In the genomic region with DNA sequence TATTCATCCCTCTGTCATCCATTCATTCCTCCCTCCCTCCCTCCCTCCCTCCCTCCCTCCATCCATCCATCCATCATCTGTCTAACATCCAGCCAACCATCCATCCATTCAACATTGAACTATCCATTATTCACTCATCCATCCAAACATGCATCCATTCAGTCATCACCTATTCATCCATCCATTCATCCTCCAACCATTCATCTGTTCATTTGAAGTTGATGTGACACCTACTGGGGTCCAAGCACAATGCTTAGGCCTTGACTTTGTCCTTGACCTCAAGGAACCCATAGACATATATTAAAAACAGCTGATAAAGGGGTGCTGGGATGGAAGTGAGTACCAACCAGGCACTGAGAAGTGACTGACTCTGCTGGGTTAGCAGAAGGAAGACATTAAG, we compare ENCODE assay signal across 19 cellular contexts. TPM values are rescaled to one million over a fixed set of nuclear protein-coding genes. Genes with fewer than 3 reads are reported as not detected.
DNase-seq lines count a peak whose midpoint lies in the region; ATAC-seq, FAIRE-seq and TF ChIP-seq lines count a peak whose summit lies in the region.
"Had no signal": no experiment of that assay in that cellular context is flagged by ENCODE, and none has a peak within 500 bp of the region (broad histone marks: within the 10 kb centered on the region; RNA-seq: fewer than 3 reads in every experiment).

No MANE protein-coding gene starts in this region.

- H3K9me3 ChIP-seq in CD4-positive, alpha-beta T cell (ENCODE audit: control insufficient read depth, low read length): no peaks in the 10 kb centered on the region
- no peaks in the 10 kb centered on the region for H3K9me3 ChIP-seq in Karpas-422 (ENCODE audit: low read length)
- no peaks in the 10 kb centered on the region for H3K9me3 ChIP-seq in H1 (ENCODE audit: insufficient read depth in 2 of 2, low read depth in 1 of 2, low read length in 1 of 2)
- H3K9me3 ChIP-seq: SK-N-SH had no signal

- no peak overlapping the region for H3K4ac ChIP-seq in H1 (replicated peaks; ENCODE audit: insufficient read length, low read depth, low read length)

- TF ChIP-seq CTCF in CD4-positive, alpha-beta T cell (IDR thresholded peaks at IDR 0.05): no peak
- TF ChIP-seq CTCF in H1 (IDR thresholded peaks at IDR 0.05; ENCODE audit: control extremely low read depth in 1 of 3, insufficient read depth in 1 of 3, low read depth in 1 of 3, low read length in 3 of 3): no peak

- H3K4me2 ChIP-seq in Karpas-422 (ENCODE audit: low read depth, low read length, poor library complexity, severe bottlenecking) (no peak overlapping the region), H1 (ENCODE audit: insufficient read depth in 1 of 2, low read depth in 2 of 2, low read length in 2 of 2) (no peak overlapping the region)
- H3K4me2 ChIP-seq: KMS-11, SK-N-SH had no signal

- no peak for TF ChIP-seq POLR2A in H1 (IDR thresholded peaks at IDR 0.05; ENCODE audit: control extremely low read depth in 1 of 2, low read depth in 2 of 2, low read length in 2 of 2)

- H2BK15ac ChIP-seq in H1 (ENCODE audit: low read length): no peak overlapping the region

- no peaks in the 10 kb centered on the region for H3K9me2 ChIP-seq in Karpas-422 (replicated peaks; ENCODE audit: insufficient read depth, low read length)
- H3K9me2 ChIP-seq: SK-N-SH had no signal

- peak overlapping the region; percentile 0 for H3K27ac Mint-ChIP-seq in CD4-positive, alpha-beta T cell
- peak overlapping the region; percentile 64 for H3K27ac Mint-ChIP-seq in stimulated activated memory B cell treated with anti-CD40 and anti-IgM and Interleukin-4, amounts not matched to agents 10 μg/mL and 1 μg/mL and 100 μg/mL, for 72 hours
- H3K27ac Mint-ChIP-seq: CD14-positive monocyte had no signal

- no peak overlapping the region for H3K4me3 Mint-ChIP-seq in CD4-positive, alpha-beta T cell
- H3K4me3 Mint-ChIP-seq in stimulated activated memory B cell treated with anti-CD40 and anti-IgM and Interleukin-4, amounts not matched to agents 10 μg/mL and 1 μg/mL and 100 μg/mL, for 72 hours: no peak overlapping the region
- H3K4me3 Mint-ChIP-seq: CD14-positive monocyte had no signal

- H3K23ac ChIP-seq in H1 (ENCODE audit: insufficient read length): no peak overlapping the region

- no peak overlapping the region for H3K27ac ChIP-seq in CD4-positive, alpha-beta T cell (ENCODE audit: low read depth, low read length)
- peak overlapping the region; percentile 82 for H3K27ac ChIP-seq in Karpas-422 (ENCODE audit: low read length)
- no peak overlapping the region for H3K27ac ChIP-seq in H1 (ENCODE audit: low read depth, low read length)
- H3K27ac ChIP-seq: KMS-11 had no signal

- H3K4me1 ChIP-seq in Karpas-422 (ENCODE audit: low read length) (peaks cover 43% of the 10 kb centered on the region), H1 (replicated peaks in 1 of 4; ENCODE audit: control insufficient read depth in 3 of 4, insufficient read depth in 4 of 4, low read length in 3 of 4) (peaks cover 0 to 14% (median 2%) of the 10 kb centered on the region in 4 experiments; a peak in 3 of 7 replicates)

- H3K9me3 Mint-ChIP-seq in CD4-positive, alpha-beta T cell: no peaks in the 10 kb centered on the region
- peaks cover 3% of the 10 kb centered on the region for H3K9me3 Mint-ChIP-seq in stimulated activated memory B cell treated with anti-CD40 and anti-IgM and Interleukin-4, amounts not matched to agents 10 μg/mL and 1 μg/mL and 100 μg/mL, for 72 hours
- H3K9me3 Mint-ChIP-seq: CD14-positive monocyte had no signal

- intact Hi-C loops in CD4-positive, alpha-beta T cell (cut with DNase I, micrococcal nuclease): no loop called here

- H2BK20ac ChIP-seq in H1 (ENCODE audit: low read length): no peak overlapping the region

- no peak overlapping the region for H4K8ac ChIP-seq in H1 (ENCODE audit: extremely low read depth, insufficient read depth, low read length)

- H3K56ac ChIP-seq in H1 (replicated peaks; ENCODE audit: insufficient read length, low read depth, low read length): no peak overlapping the region

- H3K9ac ChIP-seq in Karpas-422 (ENCODE audit: low read length): no peak overlapping the region
- no peak overlapping the region for H3K9ac ChIP-seq in H1 (replicated peaks in 1 of 4; ENCODE audit: extremely low read depth in 1 of 4, low read depth in 3 of 4, low read length in 3 of 4)
- H3K9ac ChIP-seq: KMS-11, SK-N-SH had no signal

- TF ChIP-seq RAD21 in H1 (IDR thresholded peaks at IDR 0.05 in 1 of 2, conservative IDR thresholded peaks at IDR 0.05 in 1 of 2; ENCODE audit: low read depth in 2 of 2, low read length in 2 of 2): no peak

- no peak overlapping the region for H2BK5ac ChIP-seq in H1 (ENCODE audit: low read depth, low read length)

- H2BK120ac ChIP-seq in H1 (replicated peaks; ENCODE audit: low read depth, low read length): no peak overlapping the region

- no peaks in the 10 kb centered on the region for H3K27me3 ChIP-seq in CD4-positive, alpha-beta T cell (ENCODE audit: control insufficient read depth, insufficient read depth, low read length)
- no peaks in the 10 kb centered on the region for H3K27me3 ChIP-seq in Karpas-422 (ENCODE audit: low read length)
- H3K27me3 ChIP-seq in H1 (replicated peaks in 1 of 4; ENCODE audit: control insufficient read depth in 3 of 4, extremely low read depth in 1 of 4, insufficient read depth in 3 of 4, low read length in 3 of 4): no peaks in the 10 kb centered on the region

- H3K36me3 Mint-ChIP-seq in CD4-positive, alpha-beta T cell (ENCODE audit: low read depth): peaks cover 24% of the 10 kb centered on the region
- H3K36me3 Mint-ChIP-seq in stimulated activated memory B cell treated with anti-CD40 and anti-IgM and Interleukin-4, amounts not matched to agents 10 μg/mL and 1 μg/mL and 100 μg/mL, for 72 hours: peaks cover 17% of the 10 kb centered on the region

- H3K4me1 Mint-ChIP-seq in CD4-positive, alpha-beta T cell (ENCODE audit: low read depth): peaks cover 38% of the 10 kb centered on the region
- H3K4me1 Mint-ChIP-seq in stimulated activated memory B cell treated with anti-CD40 and anti-IgM and Interleukin-4, amounts not matched to agents 10 μg/mL and 1 μg/mL and 100 μg/mL, for 72 hours: peaks cover 40% of the 10 kb centered on the region

- no peak overlapping the region for H3K14ac ChIP-seq in H1 (ENCODE audit: insufficient read length)

- H3K18ac ChIP-seq in H1 (ENCODE audit: extremely low read depth, low read length): peak overlapping the region; percentile 48; the same call in 1 of the 2 replicates

- POLR2A ChIA-PET in CD4-positive, alpha-beta T cell (lab: Charles Lee): no interaction called here
- POLR2A ChIA-PET in H1 (lab: Charles Lee; ENCODE audit: partially characterized antibody): no interaction called here

- no peak for ATAC-seq in CD4-positive, alpha-beta T cell (ENCODE audit: poor library complexity)
- no peak for ATAC-seq in stimulated activated memory B cell treated with anti-CD40 and anti-IgM and Interleukin-4, amounts not matched to agents 10 μg/mL and 1 μg/mL and 100 μg/mL, for 72 hours
- no peak for ATAC-seq in HG03521 (IDR thresholded peaks at IDR 0.05; ENCODE audit: unreplicated experiment)
- ATAC-seq in GM21717 (IDR thresholded peaks at IDR 0.05; ENCODE audit: unreplicated experiment): no peak

- H2BK12ac ChIP-seq in H1 (ENCODE audit: low read depth, low read length): no peak overlapping the region

- H4K5ac ChIP-seq in H1 (ENCODE audit: insufficient read length, low read depth, low read length): no peak overlapping the region

- no peaks in the 10 kb centered on the region for H4K20me1 ChIP-seq in Karpas-422 (ENCODE audit: insufficient read depth, low read depth, low read length)
- H4K20me1 ChIP-seq in H1 (replicated peaks in 1 of 2; ENCODE audit: control insufficient read depth in 1 of 2, insufficient read depth in 2 of 2, low read length in 2 of 2): peaks cover 18 to 37% of the 10 kb centered on the region in 2 experiments

- no peak overlapping the region for H2AK5ac ChIP-seq in H1 (ENCODE audit: low read depth, low read length)

- H3K36me3 ChIP-seq in Karpas-422 (ENCODE audit: insufficient read depth, low read length) (no peaks in the 10 kb centered on the region), H1 (ENCODE audit: control insufficient read depth in 2 of 4, insufficient read depth in 4 of 4, low read length in 3 of 4) (0 out of 8 replicates have a peak, but pooled peaks cover 0 to 6% (median 0%) of the 10 kb centered on the region in 4 experiments)

- no peak overlapping the region for H2AFZ ChIP-seq in Karpas-422 (ENCODE audit: low read length)
- H2AFZ ChIP-seq in H1 (ENCODE audit: low read length): no peak overlapping the region

- H3K4me3 ChIP-seq in Karpas-422 (ENCODE audit: low read length): no peak overlapping the region
- no peak overlapping the region for H3K4me3 ChIP-seq in H1 (ENCODE audit: extremely low read depth in 1 of 4, insufficient read depth in 2 of 4, low read depth in 3 of 4, low read length in 4 of 4)

- TF ChIP-seq EP300 in H1 (IDR thresholded peaks at IDR 0.05; ENCODE audit: borderline replicate concordance in 1 of 2, low read depth in 2 of 2, low read length in 2 of 2): no peak

- peaks cover 25% of the 10 kb centered on the region for H3K79me1 ChIP-seq in H1 (ENCODE audit: low read depth, low read length)

- no peak overlapping the region for H4K91ac ChIP-seq in H1 (replicated peaks; ENCODE audit: insufficient read length, low read length)

- H3K79me2 ChIP-seq in Karpas-422 (ENCODE audit: low read length): peaks cover 46% of the 10 kb centered on the region
- peaks cover 17 to 93% of the 10 kb centered on the region in 2 experiments for H3K79me2 ChIP-seq in H1 (ENCODE audit: control insufficient read depth in 1 of 2, insufficient read depth in 2 of 2, low read length in 2 of 2)

- no peak for DNase-seq in CD4-positive, alpha-beta T cell
- no peak for DNase-seq in Karpas-422
- DNase-seq in H1 (ENCODE audit: low read depth in 1 of 2, low spot score in 2 of 2): no peak
- DNase-seq in germinal center (ENCODE audit: low spot score): no peak
- DNase-seq: Calu3, DMS79 treated with DMSO at 0.1 percent for 48 hours, NCI-H1048, NCI-H1417, NCI-H1694, NCI-H2029 treated with DMSO at 0.1 percent for 48 hours, SK-N-SH, SW 1271 had no signal

- CTCF ChIA-PET in CD4-positive, alpha-beta T cell (lab: Charles Lee): no interaction called here
- CTCF ChIA-PET in H1 (lab: Charles Lee; ENCODE audit: partially characterized antibody): interaction anchor here (0.7 to 2.3 kb wide), 5 partner anchors 29 to 85 kb away, joined by 3 to 10 read pairs (median 3); no protein-coding TSS in a partner anchor

- H3K27me3 Mint-ChIP-seq in CD4-positive, alpha-beta T cell: no peaks in the 10 kb centered on the region
- no peaks in the 10 kb centered on the region for H3K27me3 Mint-ChIP-seq in stimulated activated memory B cell treated with anti-CD40 and anti-IgM and Interleukin-4, amounts not matched to agents 10 μg/mL and 1 μg/mL and 100 μg/mL, for 72 hours

- no peak for FAIRE-seq in H1 (lab: Jason Lieb, UNC)
- FAIRE-seq: GM19239, RCC 7860 had no signal

- H3K23me2 ChIP-seq in H1 (ENCODE audit: low read depth, low read length): peaks cover 2% of the 10 kb centered on the region; the same call in 1 of the 2 replicates

RNA-seq across cellular contexts. Expression of a gene that starts 26.6 kb away (rescaled TPM):
- total RNA-seq in CD4-positive, alpha-beta T cell: 10 to 100 TPM; 60.0 to 64.8 TPM
- 29.7 and 40.5 TPM in 2 replicates for total RNA-seq in Karpas-422 (2014; rRNA removed; shearing (Covaris generic); ENCODE audit: low replicate concordance)
- 122 and 130 TPM in 2 replicates for total RNA-seq in H1 (2021; fragmentation: NEBNext Ultra II Directional; extraction: Animal tissue kit (Norgen Biotek cat#: 25700))
- polyA plus RNA-seq in H1 (2011; rRNA removed): 66.7 and 110 TPM in 2 replicates
- polyA plus RNA-seq in H1 (2011; cell fraction: cytosol; rRNA removed): 101 TPM
- 162 TPM for polyA plus RNA-seq in H1 (2011; cell fraction: nucleus; rRNA removed)
- polyA plus RNA-seq in H1 (2012, experiment 1 of 2): 76.6 to 172 TPM (median 129 TPM) in 4 replicates
- polyA plus RNA-seq in H1 (2012, experiment 2 of 2): 53.7 TPM
- polyA plus RNA-seq in H1 (2013, experiment 1 of 2): 37.8 TPM
- 37.4 TPM for polyA plus RNA-seq in H1 (2013, experiment 2 of 2)
- polyA minus RNA-seq in H1 (2011; rRNA and poly(A)+ RNA removed): 150 and 166 TPM in 2 replicates
- polyA minus RNA-seq in H1 (2011; cell fraction: cytosol; rRNA and poly(A)+ RNA removed): 183 TPM
- polyA minus RNA-seq in H1 (2011; cell fraction: nucleus; rRNA and poly(A)+ RNA removed): 71.0 TPM
